Comparison of ENCODE assay signal across 14 cellular contexts in genomic region chr11:2664886-2665746, GRCh38. TPM values are rescaled to one million over a fixed set of nuclear protein-coding genes. Genes with fewer than 3 reads are reported as not detected.
A peak's percentile ranks its signal among the peaks of the same experiment; 100 is the strongest.
DNase-seq lines count a peak whose midpoint lies in the region; ATAC-seq and TF ChIP-seq lines count a peak whose summit lies in the region.
"Had no signal": no experiment of that assay in that cellular context is flagged by ENCODE, and none has a peak within 500 bp of the region (broad histone marks: within the 10 kb centered on the region; RNA-seq: fewer than 3 reads in every experiment).

No MANE protein-coding gene starts in this region.

- H3K27ac ChIP-seq in H9 (ENCODE audit: insufficient read length, low read depth, low read length) (no peak overlapping the region), adrenal gland (peak overlapping the region in 3 of 5 donors; percentile 37 to 85 (median 81)), sigmoid colon (no peak overlapping the region)

- no peak overlapping the region for H3K56ac ChIP-seq in H9 (ENCODE audit: insufficient read length, low read depth, low read length)

- no peak for TF ChIP-seq POLR2A in adrenal gland (IDR thresholded peaks at IDR 0.05)
- TF ChIP-seq POLR2A in sigmoid colon (IDR thresholded peaks at IDR 0.05), result no peak

- no peak overlapping the region for H4K8ac ChIP-seq in H9 (replicated peaks; ENCODE audit: insufficient read length, low read depth, low read length)

- no peaks in the 10 kb centered on the region for H3K79me1 ChIP-seq in H9 (ENCODE audit: insufficient read depth, low read depth, low read length, poor library complexity, severe bottlenecking)

- H3K4me3 ChIP-seq in adrenal gland (no peak overlapping the region), sigmoid colon (no peak overlapping the region)

- H2BK12ac ChIP-seq in H9 (ENCODE audit: insufficient read length, low read depth, low read length), result no peak overlapping the region

- H3K23me2 ChIP-seq in H9 (ENCODE audit: insufficient read length, low read depth, low read length, poor library complexity, severe bottlenecking), result no peaks in the 10 kb centered on the region

- no peak overlapping the region for H3K4me2 ChIP-seq in H9 (ENCODE audit: insufficient read depth, insufficient read length, low read length)

- H2BK15ac ChIP-seq in H9 (ENCODE audit: low read depth, low read length), result no peak overlapping the region

- no peaks in the 10 kb centered on the region; the same call in 1 of the 2 replicates for H3K27me3 ChIP-seq in H9 (ENCODE audit: insufficient read depth, low read length)
- H3K27me3 ChIP-seq in adrenal gland, result no peaks in the 10 kb centered on the region
- no peaks in the 10 kb centered on the region for H3K27me3 ChIP-seq in sigmoid colon

- no peak overlapping the region for H3K23ac ChIP-seq in H9 (ENCODE audit: insufficient read length, low read depth, low read length)

- H2AK5ac ChIP-seq in H9 (ENCODE audit: insufficient read length, low read length), result no peak overlapping the region

- intact Hi-C loops in adrenal gland (cut with DNase I), result loop anchor here in 1 of 2 donors (5.0 kb wide), 1 partner anchor 73 kb away; no protein-coding TSS in a partner anchor
- intact Hi-C loops in sigmoid colon (cut with DNase I), result no loop called here

- H3K9me3 ChIP-seq in H9 (ENCODE audit: control insufficient read depth, low read depth, low read length) (peaks cover 14% of the 10 kb centered on the region), adrenal gland (replicated peaks in 1 of 3) (no peaks in the 10 kb centered on the region), sigmoid colon (peaks cover 0 to 5% (median 0%) of the 10 kb centered on the region in 4 donors)

- H3K14ac ChIP-seq in H9 (ENCODE audit: insufficient read depth, low read length), result no peak overlapping the region

- H2BK5ac ChIP-seq in H9 (ENCODE audit: insufficient read length, low read length), result no peak overlapping the region

- no peak overlapping the region for H2BK120ac ChIP-seq in H9 (ENCODE audit: low read depth, low read length, poor library complexity, severe bottlenecking)

- H3K18ac ChIP-seq in H9 (ENCODE audit: insufficient read length, low read depth, low read length), result no peak overlapping the region

- H2AFZ ChIP-seq in H9 (ENCODE audit: low read length), result no peak overlapping the region

- no peak overlapping the region for H3K27ac Mint-ChIP-seq in H9
- no peak overlapping the region for H3K27ac Mint-ChIP-seq in stimulated activated naive B cell treated with anti-CD40 and anti-IgM and Interleukin-4, amounts not matched to agents 10 μg/mL and 1 μg/mL and 100 μg/mL, for 72 hours
- H3K27ac Mint-ChIP-seq: CD8-positive, alpha-beta T cell had no signal

- no peak for TF ChIP-seq CTCF in H9 (conservative IDR thresholded peaks at IDR 0.05)
- no peak for TF ChIP-seq CTCF in adrenal gland (IDR thresholded peaks at IDR 0.05)
- no peak for TF ChIP-seq CTCF in sigmoid colon (IDR thresholded peaks at IDR 0.05)

- no peak overlapping the region for H3T11ph ChIP-seq in H9 (ENCODE audit: low read length)

- H3K4ac ChIP-seq in H9 (ENCODE audit: low read depth, low read length), result no peak overlapping the region

- no peaks in the 10 kb centered on the region for H3K79me2 ChIP-seq in H9 (ENCODE audit: insufficient read depth, low read length)

- H4K91ac ChIP-seq in H9 (ENCODE audit: insufficient read length, low read depth, low read length), result no peak overlapping the region

- peaks cover 30 to 37% of the 10 kb centered on the region in 2 experiments for H3K9me3 Mint-ChIP-seq in H9
- peaks cover 6 to 7% of the 10 kb centered on the region in 2 donors for H3K9me3 Mint-ChIP-seq in stimulated activated naive B cell treated with anti-CD40 and anti-IgM and Interleukin-4, amounts not matched to agents 10 μg/mL and 1 μg/mL and 100 μg/mL, for 72 hours

- H3K36me3 ChIP-seq in adrenal gland (replicated peaks in 1 of 2) (peaks cover 0 to 8% of the 10 kb centered on the region in 2 donors), sigmoid colon (no peaks in the 10 kb centered on the region)

- no peaks in the 10 kb centered on the region for H3K4me1 Mint-ChIP-seq in H9
- H3K4me1 Mint-ChIP-seq in stimulated activated naive B cell treated with anti-CD40 and anti-IgM and Interleukin-4, amounts not matched to agents 10 μg/mL and 1 μg/mL and 100 μg/mL, for 72 hours, result peaks cover 0 to 6% of the 10 kb centered on the region in 2 donors

- H3K9ac ChIP-seq in H9 (ENCODE audit: extremely low read depth, insufficient read length, low read length), result no peak overlapping the region

- DNase-seq in H9 (peak; percentile 8), adrenal gland (peak in 6 of 7 donors; percentile 53 to 81 (median 66)), mesenteric fat pad (ENCODE audit: low spot score) (peak; percentile 71), sigmoid colon (peak; percentile 53), Ammon's horn (ENCODE audit: low spot score) (no peak), NCI-H2029 treated with DMSO at 0.1 percent for 48 hours (lab: John Stamatoyannopoulos, UW) (no peak)
- no peak for DNase-seq in stimulated activated naive B cell treated with anti-CD40 and anti-IgM and Interleukin-4, amounts not matched to agents 10 μg/mL and 1 μg/mL and 100 μg/mL, for 72 hours
- DNase-seq: GF-D8, Karpas-422, NCI-H1105 treated with DMSO at 0.1 percent for 48 hours, NCI-H187 treated with DMSO at 0.1 percent for 48 hours, NCI-H524, SIG-M5 had no signal

- ATAC-seq in stimulated activated naive B cell treated with anti-CD40 and anti-IgM and Interleukin-4, amounts not matched to agents 10 μg/mL and 1 μg/mL and 100 μg/mL, for 72 hours (replicated peaks), result no peak
- ATAC-seq: CD8-positive, alpha-beta T cell had no signal

- WGBS in H9 (ENCODE audit: extremely low coverage, insufficient read length, low lambda C conversion rate), result no CpG with 5 or more reads among the region's 17 CpGs
- WGBS in adrenal gland, 4 donors, result 64 to 72% (median 69%) methylated on average over 15 to 17 of the region's 17 CpGs
- WGBS in sigmoid colon, 2 donors, result 93% methylated on average over 17 of the region's 17 CpGs

- no peak for TF ChIP-seq EP300 in sigmoid colon (IDR thresholded peaks at IDR 0.05)

- no peak overlapping the region for H4K5ac ChIP-seq in H9 (ENCODE audit: insufficient read length, low read depth, low read length)

- no peak overlapping the region for H3K4me3 Mint-ChIP-seq in H9
- no peak overlapping the region for H3K4me3 Mint-ChIP-seq in stimulated activated naive B cell treated with anti-CD40 and anti-IgM and Interleukin-4, amounts not matched to agents 10 μg/mL and 1 μg/mL and 100 μg/mL, for 72 hours
- H3K4me3 Mint-ChIP-seq: CD8-positive, alpha-beta T cell had no signal

- peaks cover 48% of the 10 kb centered on the region for H3K27me3 Mint-ChIP-seq in H9 (ENCODE audit: low read depth)
- no peaks in the 10 kb centered on the region for H3K27me3 Mint-ChIP-seq in stimulated activated naive B cell treated with anti-CD40 and anti-IgM and Interleukin-4, amounts not matched to agents 10 μg/mL and 1 μg/mL and 100 μg/mL, for 72 hours

- H4K20me1 ChIP-seq in H9 (ENCODE audit: control insufficient read depth, insufficient read depth, insufficient read length), result no peaks in the 10 kb centered on the region

- H2BK20ac ChIP-seq in H9 (ENCODE audit: low read depth, low read length, poor library complexity, severe bottlenecking), result no peak overlapping the region

- H3K4me1 ChIP-seq in H9 (ENCODE audit: insufficient read depth, low read length) (no peaks in the 10 kb centered on the region), adrenal gland (replicated peaks in 1 of 2) (peaks cover 0 to 46% of the 10 kb centered on the region in 2 donors), sigmoid colon (peaks cover 0 to 16% (median 7%) of the 10 kb centered on the region in 4 donors)

- peaks cover 29 to 52% (median 37%) of the 10 kb centered on the region in 3 experiments for H3K36me3 Mint-ChIP-seq in H9 (ENCODE audit: insufficient read depth in 1 of 3, low read depth in 3 of 3)
- H3K36me3 Mint-ChIP-seq in stimulated activated naive B cell treated with anti-CD40 and anti-IgM and Interleukin-4, amounts not matched to agents 10 μg/mL and 1 μg/mL and 100 μg/mL, for 72 hours, result peaks cover 13 to 40% of the 10 kb centered on the region in 2 donors

RNA-seq across cellular contexts. Expression of gene KCNQ1OT1, which starts 34.7 kb away (rescaled TPM):
- 0.88 and 1.2 TPM in 2 replicates for total RNA-seq in H9 (2021)
- total RNA-seq in adrenal gland, result 1 to 10 TPM in 4 of 8 donors, under 1 TPM in 4; 0.55 to 3.6 (median 1.4) TPM
- polyA plus RNA-seq in adrenal gland, result 1 to 10 TPM in 1 of 3 donors, under 1 TPM in 2; 0.15 to 1.4 (median 0.17) TPM
- total RNA-seq in mesenteric fat pad, result 3.0 TPM
- total RNA-seq in sigmoid colon, result 1 to 10 TPM in 3 of 4 donors, under 1 TPM in 1; 0.99 to 3.6 (median 1.4) TPM
- under 1 TPM; under 0.01 to 0.32 (median under 0.01) TPM for polyA plus RNA-seq in sigmoid colon

Comparison
In these comparisons a context has a peak if more than half of its experiments do, and no peak if none do; other contexts are left out.
1. DNase-seq: peak in H9 (single experiment), adrenal gland (6 of 7), mesenteric fat pad (single experiment) and sigmoid colon (single experiment); none in Ammon's horn (single experiment), stimulated activated naive B cell treated with anti-CD40 and anti-IgM and Interleukin-4, amounts not matched to agents 10 μg/mL and 1 μg/mL and 100 μg/mL, for 72 hours (single experiment) and NCI-H2029 treated with DMSO at 0.1 percent for 48 hours (single experiment).
2. H3K27ac ChIP-seq: peak in adrenal gland (3 of 5); none in H9 (single experiment) and sigmoid colon (0 of 4).